8 cellular contexts compared by ENCODE assay signal in genomic region chr11:65781152-65781961, GRCh38. TPM values are rescaled to one million over a fixed set of nuclear protein-coding genes. Genes with fewer than 3 reads are reported as not detected.
A peak's percentile ranks its signal among the peaks of the same experiment; 100 is the strongest.
DNase-seq lines count a peak whose midpoint lies in the region; ATAC-seq and TF ChIP-seq lines count a peak whose summit lies in the region.
"Had no signal": no experiment of that assay in that cellular context is flagged by ENCODE, and none has a peak within 500 bp of the region (broad histone marks: within the 10 kb centered on the region; RNA-seq: fewer than 3 reads in every experiment).

No MANE protein-coding gene starts in this region.

- H3K9me3 ChIP-seq in lower lobe of right lung = no peaks in the 10 kb centered on the region

- H3K4me3 ChIP-seq in GM06990 (replicated peaks; ENCODE audit: low read depth, low read length) (peak overlapping the region; percentile 56), choroid plexus epithelial cell (ENCODE audit: low read depth, low read length) (peak overlapping the region; percentile 77), lower lobe of right lung (peak overlapping the region; percentile 73)
- H3K4me3 ChIP-seq in Jurkat, Clone E6-1 (ENCODE audit: low read length) = peak overlapping the region; percentile 44

- no peaks in the 10 kb centered on the region for H3K9me3 Mint-ChIP-seq in type B pancreatic cell
- H3K9me3 Mint-ChIP-seq: activated naive CD4-positive, alpha-beta T cell treated with anti-CD3 and anti-CD28 coated beads, Interleukin-2, amount 50 U/mL, for 24 hours had no signal

- peaks cover 32% of the 10 kb centered on the region for H3K27me3 Mint-ChIP-seq in type B pancreatic cell

- H3K4me3 Mint-ChIP-seq in type B pancreatic cell = no peak overlapping the region
- H3K4me3 Mint-ChIP-seq: activated naive CD4-positive, alpha-beta T cell treated with anti-CD3 and anti-CD28 coated beads, Interleukin-2, amount 50 U/mL, for 24 hours had no signal

- H3K27me3 ChIP-seq in GM06990 (replicated peaks; ENCODE audit: control insufficient read depth, insufficient read depth, low read length) (no peaks in the 10 kb centered on the region; the same call in 1 of the 2 replicates), lower lobe of right lung (ENCODE audit: low read depth) (peaks cover 16% of the 10 kb centered on the region)

- peaks cover 43% of the 10 kb centered on the region for H3K4me1 ChIP-seq in lower lobe of right lung

- no peak overlapping the region for H3K27ac Mint-ChIP-seq in type B pancreatic cell

- DNase-seq in GM06990 (ENCODE audit: extremely low read depth, insufficient read length) (no peak), choroid plexus epithelial cell (ENCODE audit: low read depth) (no peak), lower lobe of right lung (peak; percentile 70), type B pancreatic cell (ENCODE audit: extremely low spot score, unreplicated experiment) (no peak), NCI-H1092 treated with DMSO at 0.1 percent for 48 hours (lab: John Stamatoyannopoulos, UW) (no peak)
- DNase-seq in Jurkat, Clone E6-1 (ENCODE audit: low read depth, low spot score) = no peak

- H3K4me1 Mint-ChIP-seq in type B pancreatic cell (ENCODE audit: unreplicated experiment) = peaks cover 4% of the 10 kb centered on the region

- peak; percentile 27 for ATAC-seq in GM21423 (IDR thresholded peaks at IDR 0.05; ENCODE audit: unreplicated experiment)
- peak; percentile 51 to 60 for ATAC-seq in lower lobe of right lung

- no peak for TF ChIP-seq CTCF in GM06990 (IDR thresholded peaks at IDR 0.05; ENCODE audit: insufficient read depth, low read length, poor library complexity, severe bottlenecking)
- no peak for TF ChIP-seq CTCF in choroid plexus epithelial cell (conservative IDR thresholded peaks at IDR 0.05; ENCODE audit: low read depth, low read length)
- peak; percentile 38 for TF ChIP-seq CTCF in lower lobe of right lung (IDR thresholded peaks at IDR 0.05)
- peak; percentile 59 for TF ChIP-seq CTCF in type B pancreatic cell (conservative IDR thresholded peaks at IDR 0.05)

- no peaks in the 10 kb centered on the region for H3K36me3 Mint-ChIP-seq in type B pancreatic cell
- H3K36me3 Mint-ChIP-seq: activated naive CD4-positive, alpha-beta T cell treated with anti-CD3 and anti-CD28 coated beads, Interleukin-2, amount 50 U/mL, for 24 hours had no signal

- peak overlapping the region; percentile 94 for H3K27ac ChIP-seq in lower lobe of right lung

- peaks cover 16% of the 10 kb centered on the region for H3K36me3 ChIP-seq in GM06990 (ENCODE audit: control insufficient read depth, insufficient read depth, low read length)
- peaks cover 33% of the 10 kb centered on the region for H3K36me3 ChIP-seq in lower lobe of right lung

- intact Hi-C loops in lower lobe of right lung (cut with DNase I) = no loop called here

RNA-seq across cellular contexts. Expression of gene AP5B1, which starts 0.6 kb away (rescaled TPM):
- polyA plus RNA-seq in Jurkat, Clone E6-1 (2012; ENCODE audit: insufficient read depth, insufficient read length) = 10.0 TPM
- total RNA-seq in lower lobe of right lung (46.3 TPM), type B pancreatic cell (ENCODE audit: low replicate concordance) (16.6 and 38.9 TPM in 2 replicates)

RNA-seq across cellular contexts. Expression of gene OVOL1, which starts 5.5 kb away (rescaled TPM):
- not detected for polyA plus RNA-seq in Jurkat, Clone E6-1 (2012; ENCODE audit: insufficient read depth, insufficient read length)
- total RNA-seq in lower lobe of right lung (0.89 TPM), type B pancreatic cell (ENCODE audit: low replicate concordance) (7.7 and 39.8 TPM in 2 replicates)

RNA-seq across cellular contexts. Expression of gene SNX32, which starts 52.4 kb away (rescaled TPM):
- 0.87 TPM for polyA plus RNA-seq in Jurkat, Clone E6-1 (2012; ENCODE audit: insufficient read depth, insufficient read length)
- total RNA-seq in lower lobe of right lung (0.47 TPM), type B pancreatic cell (ENCODE audit: low replicate concordance) (0.76 and 4.2 TPM in 2 replicates)

Comparison
In these comparisons a context has a peak if more than half of its experiments do, and no peak if none do; other contexts are left out.
1. CTCF ChIP-seq: peak in lower lobe of right lung (single experiment) and type B pancreatic cell (single experiment); none in GM06990 (single experiment) and choroid plexus epithelial cell (single experiment).
2. Peak in every context shown above with its lines, with median percentiles within 50 percentile points of each other: H3K4me3 ChIP-seq.